Comparison of ENCODE assay signal across 17 cellular contexts in genomic region chr18:63257453-63257852, GRCh38.
DNase-seq lines count a peak whose midpoint lies in the region; ATAC-seq and TF ChIP-seq lines count a peak whose summit lies in the region.
"Had no signal": no experiment of that assay in that cellular context is flagged by ENCODE, and none has a peak within 500 bp of the region (broad histone marks: within the 10 kb centered on the region; RNA-seq: fewer than 3 reads in every experiment).

No MANE protein-coding gene starts in this region.

- H4K20me1 ChIP-seq in OCI-LY3 (ENCODE audit: insufficient read depth, low read length), result peaks cover 97% of the 10 kb centered on the region

- no peak for DNase-seq in CD4-positive, alpha-beta memory T cell
- no peak for DNase-seq in glutamatergic neuron
- no peak for DNase-seq in HuH-7 (ENCODE audit: low spot score)
- no peak for DNase-seq in NCI-H748 (lab: John Stamatoyannopoulos, UW; ENCODE audit: unreplicated experiment)
- DNase-seq in middle frontal gyrus (ENCODE audit: extremely low spot score, low spot score), result no peak
- DNase-seq in DMS53 treated with DMSO at 0.1 percent for 48 hours (lab: John Stamatoyannopoulos, UW; ENCODE audit: unreplicated experiment), result no peak
- DNase-seq: activated CD4-positive, alpha-beta T cell treated with anti-CD3 and anti-CD28 coated beads for 4 hours; HCEC 1CT; kidney glomerular epithelial cell; NCI-H1105; NCI-H226; right lobe of liver had no signal

- TF ChIP-seq CTCF in OCI-LY3 (IDR thresholded peaks at IDR 0.05; ENCODE audit: low read depth, low read length) (no peak), glutamatergic neuron (IDR thresholded peaks at IDR 0.05; ENCODE audit: partially characterized antibody, unreplicated experiment) (no peak)

- intact Hi-C loops in CD4-positive, alpha-beta memory T cell (cut with micrococcal nuclease), result no loop called here

- no peaks in the 10 kb centered on the region for H3K9me3 ChIP-seq in CD4-positive, alpha-beta memory T cell (ENCODE audit: control insufficient read depth in 1 of 2, low read length in 2 of 2)
- H3K9me3 ChIP-seq in OCI-LY3 (ENCODE audit: insufficient read depth, low read length), result no peaks in the 10 kb centered on the region
- H3K9me3 ChIP-seq: right lobe of liver had no signal

- H3K4me2 ChIP-seq in OCI-LY3 (ENCODE audit: low read length), result peak overlapping the region; percentile 6; the same call in 1 of the 2 replicates
- H3K4me2 ChIP-seq: BLaER1 had no signal

- peak overlapping the region; percentile 43 to 81 (median 71) for H3K27ac Mint-ChIP-seq in CD4-positive, alpha-beta memory T cell
- H3K27ac Mint-ChIP-seq in glutamatergic neuron (ENCODE audit: unreplicated experiment), result no peak overlapping the region

- H3K36me3 Mint-ChIP-seq in CD4-positive, alpha-beta memory T cell, result peaks cover 66% of the 10 kb centered on the region in 2 donors
- peaks cover 7% of the 10 kb centered on the region for H3K36me3 Mint-ChIP-seq in glutamatergic neuron (ENCODE audit: unreplicated experiment)

- H3K27me3 Mint-ChIP-seq in CD4-positive, alpha-beta memory T cell, result no peaks in the 10 kb centered on the region
- peaks cover 5% of the 10 kb centered on the region for H3K27me3 Mint-ChIP-seq in glutamatergic neuron (ENCODE audit: unreplicated experiment)

- POLR2A ChIA-PET in CD4-positive, alpha-beta memory T cell (lab: Charles Lee; ENCODE audit: partially characterized antibody), result interaction anchor here (0.7 to 1.7 kb wide), 6 partner anchors 9 to 105 kb away, joined by 3 to 5 read pairs (median 3); no protein-coding TSS in a partner anchor

- peaks cover 99% of the 10 kb centered on the region for H3K79me2 ChIP-seq in OCI-LY3 (ENCODE audit: low read length)

- no peak overlapping the region for H3K9ac ChIP-seq in OCI-LY3 (ENCODE audit: low read length)
- H3K9ac ChIP-seq: BLaER1 had no signal

- H3K4me3 ChIP-seq in CD4-positive, alpha-beta memory T cell (ENCODE audit: low read length in 2 of 2), result no peak overlapping the region
- H3K4me3 ChIP-seq in OCI-LY3 (ENCODE audit: low read length), result no peak overlapping the region
- H3K4me3 ChIP-seq: BLaER1, right lobe of liver had no signal

- no peaks in the 10 kb centered on the region for H3K27me3 ChIP-seq in CD4-positive, alpha-beta memory T cell (ENCODE audit: insufficient read depth, low read length)
- H3K27me3 ChIP-seq in OCI-LY3 (ENCODE audit: low read depth, low read length), result no peaks in the 10 kb centered on the region
- H3K27me3 ChIP-seq: BLaER1, right lobe of liver had no signal

- no peak overlapping the region for H2AFZ ChIP-seq in OCI-LY3 (ENCODE audit: low read depth, low read length)

- peaks cover 4% of the 10 kb centered on the region for H3K36me3 ChIP-seq in CD4-positive, alpha-beta memory T cell (ENCODE audit: insufficient read depth, low read length)
- H3K36me3 ChIP-seq in OCI-LY3 (replicated peaks; ENCODE audit: low read depth, low read length), result peaks cover 89% of the 10 kb centered on the region
- H3K36me3 ChIP-seq: right lobe of liver had no signal

- peaks cover 0 to 2% (median 0%) of the 10 kb centered on the region in 8 donors for H3K9me3 Mint-ChIP-seq in CD4-positive, alpha-beta memory T cell
- peaks cover 5% of the 10 kb centered on the region for H3K9me3 Mint-ChIP-seq in glutamatergic neuron (ENCODE audit: unreplicated experiment)

- no peak overlapping the region for H3K27ac ChIP-seq in CD4-positive, alpha-beta memory T cell (ENCODE audit: low read depth, low read length)
- no peak overlapping the region for H3K27ac ChIP-seq in OCI-LY3 (ENCODE audit: low read length)
- H3K27ac ChIP-seq: BLaER1, epithelial cell of prostate, right lobe of liver had no signal

- ATAC-seq in GM18873 (IDR thresholded peaks at IDR 0.05; ENCODE audit: low FRiP score, unreplicated experiment), result peak; percentile 61
- ATAC-seq: right lobe of liver had no signal

- peaks cover 62 to 94% (median 80%) of the 10 kb centered on the region in 4 donors for H3K4me1 Mint-ChIP-seq in CD4-positive, alpha-beta memory T cell
- peaks cover 31% of the 10 kb centered on the region for H3K4me1 Mint-ChIP-seq in glutamatergic neuron (ENCODE audit: low read depth, unreplicated experiment)

- H3K4me1 ChIP-seq in CD4-positive, alpha-beta memory T cell (ENCODE audit: insufficient read depth, low read length), result peaks cover 78% of the 10 kb centered on the region
- H3K4me1 ChIP-seq in OCI-LY3 (ENCODE audit: low read length), result peaks cover 42% of the 10 kb centered on the region
- H3K4me1 ChIP-seq: BLaER1, right lobe of liver had no signal

- CTCF ChIA-PET in CD4-positive, alpha-beta memory T cell (lab: Charles Lee; ENCODE audit: partially characterized antibody), result no interaction called here

- H3K4me3 Mint-ChIP-seq in CD4-positive, alpha-beta memory T cell, result peak overlapping the region; percentile 31 to 86 (median 68)
- peak overlapping the region; percentile 12 for H3K4me3 Mint-ChIP-seq in glutamatergic neuron (ENCODE audit: unreplicated experiment)
- H3K4me3 Mint-ChIP-seq: nephron had no signal
